ENCODE assay signal across 1 cellular context in the genomic region with DNA sequence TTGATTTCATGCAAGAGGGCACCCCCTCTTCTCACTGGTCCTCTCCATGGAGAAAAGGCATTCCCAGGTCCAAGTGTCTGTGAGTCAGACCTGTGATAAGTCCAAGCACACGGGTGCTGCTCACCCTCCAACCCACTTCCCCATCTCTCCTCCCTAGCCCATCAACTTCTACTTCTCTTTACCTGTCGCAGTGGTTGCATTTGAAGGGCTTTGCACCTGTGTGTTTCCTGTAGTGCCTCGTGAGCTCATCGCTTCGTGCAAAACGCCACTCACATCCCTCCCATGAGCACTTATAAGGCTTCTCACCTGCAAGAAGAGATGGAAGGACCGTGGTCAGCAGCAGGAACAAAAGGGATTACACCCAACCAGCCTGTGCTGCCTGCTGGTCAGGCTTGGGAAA.
TF ChIP-seq lines count a peak whose summit lies in the region.

No MANE protein-coding gene starts in this region.

TF ChIP-seq in WTC11, 78 proteins besides CTCF, POLR2A, EP300 and RAD21 (continued from another document):
- TF ChIP-seq, protein P1, sequence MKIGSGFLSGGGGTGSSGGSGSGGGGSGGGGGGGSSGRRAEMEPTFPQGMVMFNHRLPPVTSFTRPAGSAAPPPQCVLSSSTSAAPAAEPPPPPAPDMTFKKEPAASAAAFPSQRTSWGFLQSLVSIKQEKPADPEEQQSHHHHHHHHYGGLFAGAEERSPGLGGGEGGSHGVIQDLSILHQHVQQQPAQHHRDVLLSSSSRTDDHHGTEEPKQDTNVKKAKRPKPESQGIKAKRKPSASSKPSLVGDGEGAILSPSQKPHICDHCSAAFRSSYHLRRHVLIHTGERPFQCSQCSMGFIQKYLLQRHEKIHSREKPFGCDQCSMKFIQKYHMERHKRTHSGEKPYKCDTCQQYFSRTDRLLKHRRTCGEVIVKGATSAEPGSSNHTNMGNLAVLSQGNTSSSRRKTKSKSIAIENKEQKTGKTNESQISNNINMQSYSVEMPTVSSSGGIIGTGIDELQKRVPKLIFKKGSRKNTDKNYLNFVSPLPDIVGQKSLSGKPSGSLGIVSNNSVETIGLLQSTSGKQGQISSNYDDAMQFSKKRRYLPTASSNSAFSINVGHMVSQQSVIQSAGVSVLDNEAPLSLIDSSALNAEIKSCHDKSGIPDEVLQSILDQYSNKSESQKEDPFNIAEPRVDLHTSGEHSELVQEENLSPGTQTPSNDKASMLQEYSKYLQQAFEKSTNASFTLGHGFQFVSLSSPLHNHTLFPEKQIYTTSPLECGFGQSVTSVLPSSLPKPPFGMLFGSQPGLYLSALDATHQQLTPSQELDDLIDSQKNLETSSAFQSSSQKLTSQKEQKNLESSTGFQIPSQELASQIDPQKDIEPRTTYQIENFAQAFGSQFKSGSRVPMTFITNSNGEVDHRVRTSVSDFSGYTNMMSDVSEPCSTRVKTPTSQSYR (CRISPR knock-in tag; IDR thresholded peaks at IDR 0.05) = no peak
- TF ChIP-seq TEAD4 (CRISPR knock-in tag; IDR thresholded peaks at IDR 0.05) (no peak), SP1 (CRISPR knock-in tag; conservative IDR thresholded peaks at IDR 0.05) (no peak)
- TF ChIP-seq, protein P2, sequence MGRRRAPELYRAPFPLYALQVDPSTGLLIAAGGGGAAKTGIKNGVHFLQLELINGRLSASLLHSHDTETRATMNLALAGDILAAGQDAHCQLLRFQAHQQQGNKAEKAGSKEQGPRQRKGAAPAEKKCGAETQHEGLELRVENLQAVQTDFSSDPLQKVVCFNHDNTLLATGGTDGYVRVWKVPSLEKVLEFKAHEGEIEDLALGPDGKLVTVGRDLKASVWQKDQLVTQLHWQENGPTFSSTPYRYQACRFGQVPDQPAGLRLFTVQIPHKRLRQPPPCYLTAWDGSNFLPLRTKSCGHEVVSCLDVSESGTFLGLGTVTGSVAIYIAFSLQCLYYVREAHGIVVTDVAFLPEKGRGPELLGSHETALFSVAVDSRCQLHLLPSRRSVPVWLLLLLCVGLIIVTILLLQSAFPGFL (CRISPR knock-in tag; IDR thresholded peaks at IDR 0.05; ENCODE audit: borderline replicate concordance) = no peak
